ENCODE assay signal across 20 cellular contexts in genomic region chr2:159973325-159973724, GRCh38.
DNase-seq lines count a peak whose midpoint lies in the region; ATAC-seq and TF ChIP-seq lines count a peak whose summit lies in the region.
"Had no signal": no experiment of that assay in that cellular context is flagged by ENCODE, and none has a peak within 500 bp of the region (broad histone marks: within the 10 kb centered on the region; RNA-seq: fewer than 3 reads in every experiment).

No MANE protein-coding gene starts in this region.

- TF ChIP-seq EP300 in Ishikawa (IDR thresholded peaks at IDR 0.05; ENCODE audit: borderline replicate concordance): no peak

- no peaks in the 10 kb centered on the region for H3K27me3 ChIP-seq in GM23338 (ENCODE audit: insufficient read depth)

- no peak overlapping the region for H3K4me3 Mint-ChIP-seq in GM23338
- H3K4me3 Mint-ChIP-seq: CD4-positive, alpha-beta memory T cell; HFFc6 had no signal

- no peaks in the 10 kb centered on the region for H3K4me1 ChIP-seq in GM23338 (ENCODE audit: insufficient read depth)

- no peak overlapping the region for H3K27ac Mint-ChIP-seq in GM23338
- H3K27ac Mint-ChIP-seq: CD4-positive, alpha-beta memory T cell; HFFc6 had no signal

- peak; percentile 2 for DNase-seq in SIG-M5 treated with dmso at 0.1 percent for 504 hours (lab: John Stamatoyannopoulos, UW; ENCODE audit: unreplicated experiment)
- DNase-seq in SIG-M5 (lab: John Stamatoyannopoulos, UW): no peak
- no peak for DNase-seq in GM23338 (ENCODE audit: low spot score)
- DNase-seq in retina: no peak
- DNase-seq in DMS 273 (lab: John Stamatoyannopoulos, UW; ENCODE audit: unreplicated experiment): no peak
- DNase-seq in NCI-H748 (lab: John Stamatoyannopoulos, UW; ENCODE audit: unreplicated experiment): no peak
- DNase-seq: 8988T; C1 segment of cervical spinal cord; Calu3; CD4-positive, alpha-beta memory T cell; COR-L47; DMS153; DMS79; EL; GDM1; H7; HCEC 1CT; HFFc6 had no signal

- H4K20me1 ChIP-seq in GM23338 (replicated peaks; ENCODE audit: insufficient read depth): no peaks in the 10 kb centered on the region

- TF ChIP-seq CTCF in GM23338 (conservative IDR thresholded peaks at IDR 0.05; ENCODE audit: low read depth in 2 of 2): no peak

- ATAC-seq in GM23338: no peak

- H3K9me3 Mint-ChIP-seq in GM23338: no peaks in the 10 kb centered on the region
- H3K9me3 Mint-ChIP-seq: CD4-positive, alpha-beta memory T cell; HFFc6 had no signal

- no peaks in the 10 kb centered on the region for H3K36me3 ChIP-seq in GM23338 (ENCODE audit: insufficient read depth)

- H3K27ac ChIP-seq in GM23338 (ENCODE audit: low read depth): no peak overlapping the region

- peaks cover 1% of the 10 kb centered on the region for H3K27me3 Mint-ChIP-seq in GM23338 (ENCODE audit: insufficient read depth, low read depth, poor library complexity)

- H3K4me3 ChIP-seq in GM23338: no peak overlapping the region

- no peak for TF ChIP-seq RAD21 in Ishikawa (IDR thresholded peaks at IDR 0.05; ENCODE audit: low read depth)

- no peaks in the 10 kb centered on the region for H3K36me3 Mint-ChIP-seq in GM23338 (ENCODE audit: low read depth)
- H3K36me3 Mint-ChIP-seq: CD4-positive, alpha-beta memory T cell had no signal

- H3K4me2 ChIP-seq in GM23338: no peak overlapping the region

- H2AFZ ChIP-seq in GM23338: no peak overlapping the region

- no peaks in the 10 kb centered on the region for H3F3A ChIP-seq in GM23338 (replicated peaks; ENCODE audit: low read depth)

- H3K4me1 Mint-ChIP-seq in GM23338: no peaks in the 10 kb centered on the region; the same call in 2 of the 3 replicates
- H3K4me1 Mint-ChIP-seq: CD4-positive, alpha-beta memory T cell had no signal

- H3K9me2 ChIP-seq in GM23338 (ENCODE audit: insufficient read depth): peaks cover 4% of the 10 kb centered on the region; the same call in 1 of the 2 replicates

- no peaks in the 10 kb centered on the region for H3K79me2 ChIP-seq in GM23338 (replicated peaks; ENCODE audit: insufficient read depth)

TF ChIP-seq in GM23338, 12 proteins besides CTCF, POLR2A, EP300 and RAD21:
- TF ChIP-seq EZH2phosphoT487 (IDR thresholded peaks at IDR 0.05; ENCODE audit: unreplicated experiment): no peak
- TF ChIP-seq, protein P1, sequence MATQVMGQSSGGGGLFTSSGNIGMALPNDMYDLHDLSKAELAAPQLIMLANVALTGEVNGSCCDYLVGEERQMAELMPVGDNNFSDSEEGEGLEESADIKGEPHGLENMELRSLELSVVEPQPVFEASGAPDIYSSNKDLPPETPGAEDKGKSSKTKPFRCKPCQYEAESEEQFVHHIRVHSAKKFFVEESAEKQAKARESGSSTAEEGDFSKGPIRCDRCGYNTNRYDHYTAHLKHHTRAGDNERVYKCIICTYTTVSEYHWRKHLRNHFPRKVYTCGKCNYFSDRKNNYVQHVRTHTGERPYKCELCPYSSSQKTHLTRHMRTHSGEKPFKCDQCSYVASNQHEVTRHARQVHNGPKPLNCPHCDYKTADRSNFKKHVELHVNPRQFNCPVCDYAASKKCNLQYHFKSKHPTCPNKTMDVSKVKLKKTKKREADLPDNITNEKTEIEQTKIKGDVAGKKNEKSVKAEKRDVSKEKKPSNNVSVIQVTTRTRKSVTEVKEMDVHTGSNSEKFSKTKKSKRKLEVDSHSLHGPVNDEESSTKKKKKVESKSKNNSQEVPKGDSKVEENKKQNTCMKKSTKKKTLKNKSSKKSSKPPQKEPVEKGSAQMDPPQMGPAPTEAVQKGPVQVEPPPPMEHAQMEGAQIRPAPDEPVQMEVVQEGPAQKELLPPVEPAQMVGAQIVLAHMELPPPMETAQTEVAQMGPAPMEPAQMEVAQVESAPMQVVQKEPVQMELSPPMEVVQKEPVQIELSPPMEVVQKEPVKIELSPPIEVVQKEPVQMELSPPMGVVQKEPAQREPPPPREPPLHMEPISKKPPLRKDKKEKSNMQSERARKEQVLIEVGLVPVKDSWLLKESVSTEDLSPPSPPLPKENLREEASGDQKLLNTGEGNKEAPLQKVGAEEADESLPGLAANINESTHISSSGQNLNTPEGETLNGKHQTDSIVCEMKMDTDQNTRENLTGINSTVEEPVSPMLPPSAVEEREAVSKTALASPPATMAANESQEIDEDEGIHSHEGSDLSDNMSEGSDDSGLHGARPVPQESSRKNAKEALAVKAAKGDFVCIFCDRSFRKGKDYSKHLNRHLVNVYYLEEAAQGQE (IDR thresholded peaks at IDR 0.05; ENCODE audit: unreplicated experiment): peak; percentile 45

TF ChIP-seq in Ishikawa, 13 proteins besides CTCF, POLR2A, EP300 and RAD21:
- TF ChIP-seq, protein P1 (IDR thresholded peaks at IDR 0.05; ENCODE audit: low read depth): peak; percentile 78
- TF ChIP-seq TCF12 (IDR thresholded peaks at IDR 0.05; ENCODE audit: low read depth) (no peak), ZBTB7A (IDR thresholded peaks at IDR 0.05; ENCODE audit: low read depth) (no peak), FOXM1 (IDR thresholded peaks at IDR 0.05; ENCODE audit: borderline replicate concordance, low read depth) (no peak)

TF ChIP-seq in PFSK-1, 5 proteins besides CTCF, POLR2A, EP300 and RAD21:
- TF ChIP-seq, protein P1 (IDR thresholded peaks at IDR 0.05; ENCODE audit: insufficient read depth in 1 of 2, low read depth in 2 of 2, low read length in 2 of 2): peak; percentile 38 to 85; a peak in 2 of 4 replicates
- TF ChIP-seq TAF1 (IDR thresholded peaks at IDR 0.05; ENCODE audit: borderline replicate concordance, insufficient read depth, low read length): no peak
